ENCODE assay signal across 18 cellular contexts in genomic region chrX:2187352-2188115, GRCh38.
DNase-seq lines count a peak whose midpoint lies in the region; ATAC-seq, FAIRE-seq and TF ChIP-seq lines count a peak whose summit lies in the region.
"Had no signal": no experiment of that assay in that cellular context is flagged by ENCODE, and none has a peak within 500 bp of the region (broad histone marks: within the 10 kb centered on the region; RNA-seq: fewer than 3 reads in every experiment).

No MANE protein-coding gene starts in this region.

- DNase-seq in K562 (ENCODE audit: extremely low read depth in 1 of 4, low spot score in 3 of 4), result peak in 1 of 4 experiments; percentile 46
- DNase-seq in mesothelial cell of epicardium (ENCODE audit: low spot score in 2 of 2, unreplicated experiment in 2 of 2), result no peak
- peak; percentile 32 for DNase-seq in testis
- DNase-seq in foreskin melanocyte, result no peak
- no peak for DNase-seq in EL
- no peak for DNase-seq in NCI-H345 treated with DMSO at 0.1 percent for 48 hours (lab: John Stamatoyannopoulos, UW; ENCODE audit: unreplicated experiment)
- DNase-seq: CD8-positive, alpha-beta T cell; COR-L47; DMS153; DND-41; GF-D8; HCEC 1CT had no signal

- H3K27ac Mint-ChIP-seq in mesothelial cell of epicardium, result peak overlapping the region; percentile 32
- H3K27ac Mint-ChIP-seq: CD8-positive, alpha-beta T cell; IgD-negative memory B cell had no signal

- peak overlapping the region; percentile 55; the same call in 1 of the 2 replicates for H3K4me2 ChIP-seq in K562 (ENCODE audit: insufficient read depth, low read length)
- H3K4me2 ChIP-seq: KMS-11 had no signal

- 87% methylated on average over 14 of the region's 15 CpGs for WGBS in HUES64
- WGBS in K562 (ENCODE audit: insufficient coverage, low coverage, missing lambda C conversion rate), result 17% methylated on average over 10 of the region's 15 CpGs
- 59 to 76% methylated on average over 14 to 15 of the region's 15 CpGs for WGBS in testis, 2 donors

- no TSS peak for BruUV-seq in K562 (replicated peaks; lab: Mats Ljungman, UMichigan)

- POLR2A ChIA-PET in K562 (lab: Yijun Ruan, JAX), result no interaction called here

- H2AFZ ChIP-seq in K562 (ENCODE audit: low read depth, low read length), result no peak overlapping the region

- H3K9ac ChIP-seq in HUES64 (ENCODE audit: low read depth, low read length) (no peak overlapping the region), K562 (ENCODE audit: insufficient read depth in 1 of 2, low read depth in 2 of 2, low read length in 2 of 2) (no peak overlapping the region)
- H3K9ac ChIP-seq: KMS-11 had no signal

- H3K79me2 ChIP-seq in K562 (ENCODE audit: control insufficient read depth, insufficient read depth, low read length), result no peaks in the 10 kb centered on the region

- H3K36me3 Mint-ChIP-seq in mesothelial cell of epicardium, result peaks cover 8% of the 10 kb centered on the region
- H3K36me3 Mint-ChIP-seq: CD14-positive monocyte, IgD-negative memory B cell had no signal

- peaks cover 28% of the 10 kb centered on the region for H3K4me1 Mint-ChIP-seq in mesothelial cell of epicardium
- H3K4me1 Mint-ChIP-seq: CD14-positive monocyte, IgD-negative memory B cell had no signal

- TF ChIP-seq POLR2A in K562 (conservative IDR thresholded peaks at IDR 0.05) (no peak), testis (IDR thresholded peaks at IDR 0.05) (no peak)

- no peak for FAIRE-seq in K562 (lab: Jason Lieb, UNC)
- FAIRE-seq: D721Med had no signal

- TF ChIP-seq RAD21 in K562 (CRISPR knock-in tag; conservative IDR thresholded peaks at IDR 0.05 in 1 of 2, IDR thresholded peaks at IDR 0.05 in 1 of 2), result no peak

- H3K9me3 ChIP-seq in HUES64 (ENCODE audit: insufficient read depth, low read depth, low read length), result no peaks in the 10 kb centered on the region
- peaks cover 4% of the 10 kb centered on the region for H3K9me3 ChIP-seq in K562 (replicated peaks; ENCODE audit: control insufficient read depth, insufficient read depth, low read depth, low read length)
- no peaks in the 10 kb centered on the region for H3K9me3 ChIP-seq in testis

- no peaks in the 10 kb centered on the region for H3K9me1 ChIP-seq in K562 (ENCODE audit: control insufficient read depth, insufficient read depth, low read length)

- H3K9me3 Mint-ChIP-seq in mesothelial cell of epicardium, result peaks cover 9% of the 10 kb centered on the region

- H3K4me3 ChIP-seq in HUES64 (ENCODE audit: low read length), result no peak overlapping the region
- H3K4me3 ChIP-seq in K562, result no peak overlapping the region
- no peak overlapping the region for H3K4me3 ChIP-seq in testis

- TF ChIP-seq EP300 in K562 (IDR thresholded peaks at IDR 0.05; ENCODE audit: low read length), result peak; percentile 39; the same call in 1 of the 2 replicates

- in situ Hi-C loops in K562 (cut with MboI), result no loop called here

- ATAC-seq in K562, result peak; percentile 39; the same call in 1 of the 3 replicates
- ATAC-seq in GM19035 (IDR thresholded peaks at IDR 0.05; ENCODE audit: unreplicated experiment), result no peak
- ATAC-seq: CD8-positive, alpha-beta T cell had no signal

- no peaks in the 10 kb centered on the region for H3K36me3 ChIP-seq in HUES64 (ENCODE audit: insufficient read depth, low read length)
- no peaks in the 10 kb centered on the region for H3K36me3 ChIP-seq in K562 (ENCODE audit: control insufficient read depth, insufficient read depth, low read length)
- H3K36me3 ChIP-seq in testis (ENCODE audit: low read depth, missing control alignments), result no peaks in the 10 kb centered on the region

- no peak overlapping the region for H3K4me3 Mint-ChIP-seq in mesothelial cell of epicardium
- H3K4me3 Mint-ChIP-seq: CD14-positive monocyte; CD8-positive, alpha-beta T cell; IgD-negative memory B cell had no signal

- no peaks in the 10 kb centered on the region for H3K27me3 Mint-ChIP-seq in mesothelial cell of epicardium (ENCODE audit: low read depth)

- no peaks in the 10 kb centered on the region for H3K27me3 ChIP-seq in HUES64 (ENCODE audit: insufficient read depth, low read length)
- no peaks in the 10 kb centered on the region; a peak in 1 of 5 replicates for H3K27me3 ChIP-seq in K562 (ENCODE audit: control insufficient read depth in 2 of 2, insufficient read depth in 2 of 2, low read length in 2 of 2)
- no peaks in the 10 kb centered on the region for H3K27me3 ChIP-seq in testis

- no peaks in the 10 kb centered on the region for H4K20me1 ChIP-seq in K562 (replicated peaks; ENCODE audit: control insufficient read depth, insufficient read depth, low read length)

- H3K4me1 ChIP-seq in HUES64 (ENCODE audit: insufficient read depth, low read length) (peaks cover 26% of the 10 kb centered on the region), K562 (replicated peaks in 1 of 2; ENCODE audit: control insufficient read depth in 2 of 2, insufficient read depth in 2 of 2, low read length in 2 of 2) (peaks cover 5 to 9% of the 10 kb centered on the region in 2 experiments; a peak in 3 of 5 replicates), testis (no peaks in the 10 kb centered on the region)

- intact Hi-C loops in K562 (cut with micrococcal nuclease) (no loop called here), testis (cut with DNase I; ENCODE audit: low total_unique reads) (no loop called here)

- H3K27ac ChIP-seq in HUES64 (ENCODE audit: low read depth, low read length), result 0 out of 2 replicates have a peak overlapping the region, but pooled peaks have one; percentile 13
- H3K27ac ChIP-seq in K562 (ENCODE audit: extremely low read depth, low read depth, low read length), result peak overlapping the region; percentile 58; the same call in 2 of the 3 replicates
- H3K27ac ChIP-seq in testis, result no peak overlapping the region
- H3K27ac ChIP-seq: KMS-11 had no signal

- CTCF ChIA-PET in K562 (lab: Yijun Ruan, JAX; ENCODE audit: low intra/inter-chr PET ratio), result no interaction called here

- TF ChIP-seq CTCF in K562 (IDR thresholded peaks at IDR 0.05 in 2 of 3, conservative IDR thresholded peaks at IDR 0.05 in 1 of 3; ENCODE audit: insufficient read depth in 2 of 3, low read depth in 1 of 3, low read length in 3 of 3), result no peak
- no peak for TF ChIP-seq CTCF in mesothelial cell of epicardium (IDR thresholded peaks at IDR 0.05; ENCODE audit: unreplicated experiment)
- TF ChIP-seq CTCF in testis (IDR thresholded peaks at IDR 0.05), result no peak

TF ChIP-seq in K562, 482 proteins besides CTCF, POLR2A, EP300 and RAD21 (continues in another document):
- TF ChIP-seq E2F3 (CRISPR knock-in tag; IDR thresholded peaks at IDR 0.05) (no peak), ZNF239 (CRISPR knock-in tag; IDR thresholded peaks at IDR 0.05) (no peak), MBD2 (IDR thresholded peaks at IDR 0.05; ENCODE audit: borderline replicate concordance, low read depth) (no peak), CREB3L1 (IDR thresholded peaks at IDR 0.05; ENCODE audit: borderline replicate concordance, low read depth) (no peak), GABPA (tag; conservative IDR thresholded peaks at IDR 0.05; ENCODE audit: low read depth) (no peak), ZNF280B (CRISPR knock-in tag; IDR thresholded peaks at IDR 0.05) (no peak), PBX2 (CRISPR knock-in tag; IDR thresholded peaks at IDR 0.05; ENCODE audit: low read depth) (no peak), PBX2 (tag; conservative IDR thresholded peaks at IDR 0.05; ENCODE audit: low read depth) (no peak), MAFK (IDR thresholded peaks at IDR 0.05; ENCODE audit: low read length) (no peak), MAX (CRISPR knock-in tag; IDR thresholded peaks at IDR 0.05) (no peak), CHD1 (IDR thresholded peaks at IDR 0.05; ENCODE audit: low read length) (no peak)

Comparison
In these comparisons a context has a peak if more than half of its experiments do, and no peak if none do; other contexts are left out.
1. H3K27ac ChIP-seq: peak in HUES64 (single experiment) and K562 (single experiment); none in testis (0 of 2).